ENCODE assay signal across 8 cellular contexts in the genomic region with DNA sequence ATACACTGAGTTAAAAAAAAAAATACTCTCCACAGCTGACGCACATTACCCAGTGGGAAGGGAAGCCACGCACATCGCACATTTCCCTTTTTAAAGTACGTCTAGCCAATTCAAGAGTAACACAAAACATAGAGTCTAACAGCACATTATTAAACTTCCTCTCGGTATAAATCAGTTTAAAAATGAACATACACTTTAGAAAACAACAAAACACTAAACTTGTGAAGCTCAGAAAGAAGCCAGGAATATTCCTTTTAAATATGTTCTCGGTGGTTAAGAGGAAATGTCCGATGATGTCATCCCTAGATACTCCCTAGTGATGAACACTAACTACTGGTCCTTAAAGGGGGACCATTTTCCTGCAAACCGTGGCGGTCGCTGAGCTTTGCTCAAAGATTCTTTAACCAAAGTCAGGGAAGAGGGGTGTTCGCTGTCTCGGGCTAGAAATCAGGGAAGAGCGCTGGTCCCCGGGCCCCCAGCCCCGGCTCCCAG. TPM values are rescaled to one million over a fixed set of nuclear protein-coding genes. Genes with fewer than 3 reads are reported as not detected.
DNase-seq lines count a peak whose midpoint lies in the region; ATAC-seq and TF ChIP-seq lines count a peak whose summit lies in the region.

No MANE protein-coding gene starts in this region.

- peak; percentile 11 for ATAC-seq in GM19468 (IDR thresholded peaks at IDR 0.05; ENCODE audit: extremely low read depth, unreplicated experiment)
- ATAC-seq in HG03520 (IDR thresholded peaks at IDR 0.05; ENCODE audit: unreplicated experiment) = peak; percentile 63
- peak; percentile 80 for ATAC-seq in PC-3

- H4K20me1 ChIP-seq in PC-3 (ENCODE audit: low read length) = no peaks in the 10 kb centered on the region

- TF ChIP-seq CTCF in PC-3 (conservative IDR thresholded peaks at IDR 0.05; ENCODE audit: low read depth, low read length) = no peak

- POLR2A ChIA-PET in PC-3 (lab: Charles Lee; ENCODE audit: unreplicated experiment) = no interaction called here

- peak overlapping the region; percentile 92 for H2AFZ ChIP-seq in PC-3 (ENCODE audit: low read length)

- CTCF ChIA-PET in PC-3 (lab: Charles Lee) = no interaction called here

- H3K9ac ChIP-seq in PC-3 (ENCODE audit: low read length) = peak overlapping the region; percentile 57

- DNase-seq in EH (ENCODE audit: low read depth) (peak; percentile 58), PC-3 (peak; percentile 42), left kidney (ENCODE audit: low read depth, low spot score) (peak; percentile 85), stromal cell of bone marrow (ENCODE audit: low read depth) (peak; percentile 32), NCI-H187 (lab: John Stamatoyannopoulos, UW) (no peak)

- H3K36me3 ChIP-seq in PC-3 (ENCODE audit: low read depth, low read length) = no peaks in the 10 kb centered on the region

- BruUV-seq in PC-3 (replicated peaks; lab: Mats Ljungman, UMichigan) = no TSS peak

- H3K27me3 ChIP-seq in PC-3 (ENCODE audit: low read length) = no peaks in the 10 kb centered on the region

- peak overlapping the region; percentile 71 for H3K4me3 ChIP-seq in PC-3 (ENCODE audit: low read length)

- no peaks in the 10 kb centered on the region for H3K9me3 ChIP-seq in PC-3 (ENCODE audit: low read length)

- H3K9me2 ChIP-seq in PC-3 (replicated peaks; ENCODE audit: low read length) = no peaks in the 10 kb centered on the region

- peaks cover 7% of the 10 kb centered on the region; the same call in 1 of the 2 replicates for H3K4me1 ChIP-seq in PC-3 (ENCODE audit: insufficient read depth, low read length)

- peak overlapping the region; percentile 84 for H3K4me2 ChIP-seq in PC-3 (ENCODE audit: low read length)

- H3K79me2 ChIP-seq in PC-3 (ENCODE audit: low read length) = peaks cover 29% of the 10 kb centered on the region

- no peak overlapping the region for H3K27ac ChIP-seq in PC-3 (ENCODE audit: low read length)
- H3K27ac ChIP-seq in cingulate gyrus (ENCODE audit: low read depth, low read length) = peak overlapping the region; percentile 73

- intact Hi-C loops in PC-3 (cut with micrococcal nuclease) = no loop called here

- H3F3A ChIP-seq in PC-3 (ENCODE audit: low read length, unreplicated experiment) = no peaks in the 10 kb centered on the region

RNA-seq across cellular contexts. Expression of a gene that starts 0.7 kb away (rescaled TPM):
- total RNA-seq in PC-3 (2014; rRNA removed) = 7.0 and 18.8 TPM in 2 replicates

RNA-seq across cellular contexts. Expression of a gene that starts 14.0 kb away (rescaled TPM):
- not detected in 2 replicates for total RNA-seq in PC-3 (2014; rRNA removed)

RNA-seq across cellular contexts. Expression of a gene that starts 28.7 kb away (rescaled TPM):
- total RNA-seq in PC-3 (2014; rRNA removed) = not detected in 2 replicates

RNA-seq across cellular contexts. Expression of a gene that starts 56.6 kb away (rescaled TPM):
- total RNA-seq in PC-3 (2014; rRNA removed) = not detected in 2 replicates

Comparison
In these comparisons a context has a peak if more than half of its experiments do, and no peak if none do; other contexts are left out.
1. DNase-seq: peak in EH (single experiment), PC-3 (single experiment), left kidney (single experiment) and stromal cell of bone marrow (single experiment); none in NCI-H187 (0 of 2).
2. ATAC-seq: peak in every context shown above with its lines; median percentile 80 in PC-3; 63 in HG03520; 11 in GM19468.